21 cellular contexts compared by ENCODE assay signal in the genomic region with DNA sequence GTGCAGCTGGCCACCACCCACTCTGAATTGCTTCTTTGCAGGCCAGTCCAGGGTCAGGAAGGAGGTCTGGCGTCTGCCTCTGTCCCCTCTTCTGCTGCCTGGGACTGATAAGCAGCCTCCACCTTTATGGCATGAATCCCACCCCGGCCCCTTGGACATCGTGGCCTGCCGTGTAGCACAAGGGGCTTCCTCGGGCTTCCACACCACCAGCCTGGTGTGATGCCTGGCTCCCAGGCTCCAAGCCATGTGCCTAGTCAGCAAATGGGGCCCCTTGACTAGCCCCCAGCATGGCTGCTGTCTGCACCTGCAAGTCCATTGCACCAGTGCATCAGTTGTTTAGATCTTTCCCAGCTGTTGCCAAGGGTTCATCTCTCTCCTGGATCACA.
"Had no signal": no experiment of that assay in that cellular context is flagged by ENCODE, and none has a peak within 500 bp of the region (broad histone marks: within the 10 kb centered on the region; RNA-seq: fewer than 3 reads in every experiment).

No MANE protein-coding gene starts in this region.

- H3K4me3 ChIP-seq: coronary artery, gastrocnemius medialis, neural progenitor cell, psoas muscle, skin epidermis, testis had no signal

- H3K36me3 ChIP-seq: brain microvascular endothelial cell, gastrocnemius medialis, neural progenitor cell had no signal

- H3K9me3 Mint-ChIP-seq: activated T-helper 1 cell treated with anti-CD3 and anti-CD28 coated beads, Interleukin-12 subunit alpha, Interleukin-12 subunit beta, Interleukin-2, Interleukin-4 antibody, amounts not matched to agents 30 ng/mL and 10 ng/mL and 1 ng/mL, durations not matched to agents 14 hours and 24 hours and 36 hours; central memory CD8-positive, alpha-beta T cell; neural progenitor cell; stimulated activated naive CD8-positive, alpha-beta T cell treated with anti-CD3 and anti-CD28 coated beads, Interleukin-15, amount 100 ng/mL, for 72 hours; type B pancreatic cell had no signal

- H3K27ac Mint-ChIP-seq: activated T-helper 1 cell treated with anti-CD3 and anti-CD28 coated beads, Interleukin-12 subunit alpha, Interleukin-12 subunit beta, Interleukin-2, Interleukin-4 antibody, amounts not matched to agents 30 ng/mL and 10 ng/mL and 1 ng/mL, durations not matched to agents 14 hours and 24 hours and 36 hours; neural progenitor cell; stimulated activated naive CD8-positive, alpha-beta T cell treated with anti-CD3 and anti-CD28 coated beads, Interleukin-15, amount 100 ng/mL, for 72 hours; type B pancreatic cell had no signal

- H3K9me3 ChIP-seq: gastrocnemius medialis, psoas muscle, testis had no signal

- H3K4me3 Mint-ChIP-seq: activated T-helper 1 cell treated with anti-CD3 and anti-CD28 coated beads, Interleukin-12 subunit alpha, Interleukin-12 subunit beta, Interleukin-2, Interleukin-4 antibody, amounts not matched to agents 30 ng/mL and 10 ng/mL and 1 ng/mL, durations not matched to agents 14 hours and 24 hours and 36 hours; central memory CD8-positive, alpha-beta T cell; naive thymus-derived CD4-positive, alpha-beta T cell; neural progenitor cell; stimulated activated naive CD8-positive, alpha-beta T cell treated with anti-CD3 and anti-CD28 coated beads, Interleukin-15, amount 100 ng/mL, for 72 hours; type B pancreatic cell had no signal

- H3K36me3 Mint-ChIP-seq: naive thymus-derived CD4-positive, alpha-beta T cell; neural progenitor cell; type B pancreatic cell had no signal

- ATAC-seq: esophagus mucosa, gastrocnemius medialis had no signal

- H3K27me3 ChIP-seq: testis had no signal

- H3K27me3 Mint-ChIP-seq: central memory CD8-positive, alpha-beta T cell; naive thymus-derived CD4-positive, alpha-beta T cell; stimulated activated naive CD8-positive, alpha-beta T cell treated with anti-CD3 and anti-CD28 coated beads, Interleukin-15, amount 100 ng/mL, for 72 hours had no signal

- H3K4me1 ChIP-seq: gastrocnemius medialis, psoas muscle, testis had no signal

- H3K27ac ChIP-seq: brain microvascular endothelial cell, coronary artery, gastrocnemius medialis, neural progenitor cell, psoas muscle, skin epidermis, testis, VCaP had no signal

- DNase-seq: activated CD4-positive, alpha-beta T cell treated with anti-CD3 and anti-CD28 coated beads, Interleukin-2, amount 50 U/mL, for 4 hours; activated CD4-positive, CD25-positive, alpha-beta regulatory T cell treated with anti-CD3 and anti-CD28 coated beads, Interleukin-2, amount 50 U/mL, for 72 hours; activated naive CD4-positive, alpha-beta T cell; brain microvascular endothelial cell; gastrocnemius medialis; kidney; mesenchymal stem cell; naive thymus-derived CD4-positive, alpha-beta T cell; psoas muscle; stimulated activated CD4-positive, alpha-beta T cell treated with anti-CD3 and anti-CD28 coated beads, Interleukin-15, amount 100 ng/mL, for 24 hours; stimulated activated CD4-positive, alpha-beta T cell treated with anti-CD3 and anti-CD28 coated beads, Interleukin-2, amount 100 ng/mL, for 48 hours; stimulated activated naive CD8-positive, alpha-beta T cell treated with anti-CD3 and anti-CD28 coated beads, Interleukin-15, amount 100 ng/mL, for 72 hours; testis had no signal
